Comparison of ENCODE assay signal across 12 cellular contexts in genomic region chr22:30221121-30221992, GRCh38. TPM values are rescaled to one million over a fixed set of nuclear protein-coding genes. Genes with fewer than 3 reads are reported as not detected.
DNase-seq lines count a peak whose midpoint lies in the region; ATAC-seq and TF ChIP-seq lines count a peak whose summit lies in the region.
"Had no signal": no experiment of that assay in that cellular context is flagged by ENCODE, and none has a peak within 500 bp of the region (broad histone marks: within the 10 kb centered on the region; RNA-seq: fewer than 3 reads in every experiment).

No MANE protein-coding gene starts in this region.

- no peaks in the 10 kb centered on the region for H3K36me3 ChIP-seq in KMS-11 (ENCODE audit: insufficient read depth)
- H3K36me3 ChIP-seq: SJSA1 had no signal

- peaks cover 26% of the 10 kb centered on the region for H3K4me1 ChIP-seq in KMS-11 (ENCODE audit: low read depth, poor library complexity, severe bottlenecking)

- peaks cover 21% of the 10 kb centered on the region; the same call in 1 of the 2 replicates for H3K27me3 ChIP-seq in KMS-11 (ENCODE audit: insufficient read depth, low read depth)
- H3K27me3 ChIP-seq: SJSA1 had no signal

- TF ChIP-seq POLR2A in lower leg skin (IDR thresholded peaks at IDR 0.05), result no peak

- CTCF ChIA-PET in activated CD8-positive, alpha-beta memory T cell treated with anti-CD3 and anti-CD28 coated beads, Interleukin-2, amount 10 ng/mL, durations not matched to agents 7 days and 5 days (lab: Charles Lee), result interaction anchor here (0.7 to 2.3 kb wide), 10 partner anchors 13 to 117 kb away, joined by 3 to 7 read pairs (median 4); no protein-coding TSS in a partner anchor

- intact Hi-C loops in lower leg skin (cut with DNase I; ENCODE audit: low total_unique reads), result no loop called here

- H3K36me3 Mint-ChIP-seq in activated CD8-positive, alpha-beta memory T cell treated with anti-CD3 and anti-CD28 coated beads, Interleukin-2, amount 10 ng/mL, durations not matched to agents 7 days and 5 days, result no peaks in the 10 kb centered on the region
- no peaks in the 10 kb centered on the region for H3K36me3 Mint-ChIP-seq in immature natural killer cell

- H2AFZ ChIP-seq in KMS-11 (ENCODE audit: low read depth), result no peak overlapping the region

- WGBS in lower leg skin, 2 donors, result 75% methylated on average over 24 to 26 of the region's 26 CpGs

- peak overlapping the region; percentile 97 for H3K27ac Mint-ChIP-seq in activated CD8-positive, alpha-beta memory T cell treated with anti-CD3 and anti-CD28 coated beads, Interleukin-2, amount 10 ng/mL, durations not matched to agents 7 days and 5 days
- peak overlapping the region; percentile 86 to 94 (median 89) for H3K27ac Mint-ChIP-seq in immature natural killer cell

- peak; percentile 91 for DNase-seq in activated CD8-positive, alpha-beta memory T cell treated with anti-CD3 and anti-CD28 coated beads, Interleukin-2, amount 10 ng/mL, durations not matched to agents 7 days and 5 days
- peak; percentile 76 to 84 (median 78) for DNase-seq in immature natural killer cell
- DNase-seq in stimulated activated naive CD4-positive, alpha-beta T cell (lab: John Stamatoyannopoulos, UW), result peak; percentile 20 to 62 (median 40)
- DNase-seq in superior temporal gyrus (ENCODE audit: extremely low spot score), result no peak
- DNase-seq in lower leg skin (ENCODE audit: low spot score in 2 of 2), result no peak
- DNase-seq in COLO829 (ENCODE audit: low spot score), result no peak
- DNase-seq in NCI-H524 treated with DMSO at 0.1 percent for 48 hours (lab: John Stamatoyannopoulos, UW), result no peak

- no peak for TF ChIP-seq CTCF in KMS-11 (conservative IDR thresholded peaks at IDR 0.05; ENCODE audit: low read depth, low read length)
- no peak for TF ChIP-seq CTCF in lower leg skin (IDR thresholded peaks at IDR 0.05)

- no peaks in the 10 kb centered on the region for H3K27me3 Mint-ChIP-seq in activated CD8-positive, alpha-beta memory T cell treated with anti-CD3 and anti-CD28 coated beads, Interleukin-2, amount 10 ng/mL, durations not matched to agents 7 days and 5 days
- peaks cover 3 to 14% (median 5%) of the 10 kb centered on the region in 3 donors for H3K27me3 Mint-ChIP-seq in immature natural killer cell (ENCODE audit: low read depth in 3 of 3)

- peaks cover 87% of the 10 kb centered on the region for H3K4me1 Mint-ChIP-seq in activated CD8-positive, alpha-beta memory T cell treated with anti-CD3 and anti-CD28 coated beads, Interleukin-2, amount 10 ng/mL, durations not matched to agents 7 days and 5 days
- peaks cover 77 to 79% of the 10 kb centered on the region in 2 donors for H3K4me1 Mint-ChIP-seq in immature natural killer cell

- H3K9me3 Mint-ChIP-seq in activated CD8-positive, alpha-beta memory T cell treated with anti-CD3 and anti-CD28 coated beads, Interleukin-2, amount 10 ng/mL, durations not matched to agents 7 days and 5 days (ENCODE audit: low read depth), result peaks cover 3% of the 10 kb centered on the region
- H3K9me3 Mint-ChIP-seq in immature natural killer cell, result no peaks in the 10 kb centered on the region

- no peaks in the 10 kb centered on the region for H3K79me2 ChIP-seq in KMS-11 (ENCODE audit: insufficient read depth, low read depth)

- no peak overlapping the region for H3K9ac ChIP-seq in KMS-11

- H3K27ac ChIP-seq in KMS-11, result no peak overlapping the region
- H3K27ac ChIP-seq: SJSA1 had no signal

- peak; percentile 77 for ATAC-seq in activated CD8-positive, alpha-beta memory T cell treated with anti-CD3 and anti-CD28 coated beads, Interleukin-2, amount 10 ng/mL, durations not matched to agents 7 days and 5 days

- H3K4me2 ChIP-seq in KMS-11, result peak overlapping the region; percentile 50; the same call in 1 of the 2 replicates

- H3K4me3 Mint-ChIP-seq in activated CD8-positive, alpha-beta memory T cell treated with anti-CD3 and anti-CD28 coated beads, Interleukin-2, amount 10 ng/mL, durations not matched to agents 7 days and 5 days, result peak overlapping the region; percentile 57
- H3K4me3 Mint-ChIP-seq in immature natural killer cell, result peak overlapping the region; percentile 51 to 76 (median 74)

- no peaks in the 10 kb centered on the region for H4K20me1 ChIP-seq in KMS-11 (ENCODE audit: insufficient read depth)

- H3K4me3 ChIP-seq in KMS-11 (IDR thresholded peaks at IDR 0.05; ENCODE audit: insufficient read depth, low read depth, low read length) (no peak overlapping the region), lower leg skin (ENCODE audit: low read depth, poor library complexity, severe bottlenecking) (no peak overlapping the region)
- H3K4me3 ChIP-seq: SJSA1 had no signal

RNA-seq across cellular contexts. Expression of gene LIF, which starts 25.2 kb away (rescaled TPM):
- total RNA-seq in activated CD8-positive, alpha-beta memory T cell treated with anti-CD3 and anti-CD28 coated beads, Interleukin-2, amount 10 ng/mL, durations not matched to agents 7 days and 5 days, result 100 to 1,000 TPM; 107 to 304 TPM
- 1 to 10 TPM in 1 of 3 donors, under 1 TPM in 1, not detected in 1; 0.29 to 1.0 TPM for polyA plus RNA-seq in immature natural killer cell
- 10 to 100 TPM in 1 of 4 donors, 1 to 10 TPM in 3; 5.2 to 11.8 (median 7.0) TPM for total RNA-seq in lower leg skin

RNA-seq across cellular contexts. Expression of gene OSM, which starts 45.3 kb away (rescaled TPM):
- total RNA-seq in activated CD8-positive, alpha-beta memory T cell treated with anti-CD3 and anti-CD28 coated beads, Interleukin-2, amount 10 ng/mL, durations not matched to agents 7 days and 5 days, result 100 to 1,000 TPM; 122 to 141 TPM
- 10 to 100 TPM in 2 of 3 donors, 1 to 10 TPM in 1; 7.5 to 22.3 (median 16.6) TPM for polyA plus RNA-seq in immature natural killer cell
- total RNA-seq in lower leg skin, result under 1 TPM in 3 of 4 donors, not detected in 1; 0.27 to 0.34 (median 0.29) TPM
- total RNA-seq: chondrocyte, LHCN-M2, renal cortical epithelial cell, SJSA1 had no signal

Comparison
In these comparisons a context has a peak if more than half of its experiments do, and no peak if none do; other contexts are left out.
1. DNase-seq: peak in activated CD8-positive, alpha-beta memory T cell treated with anti-CD3 and anti-CD28 coated beads, Interleukin-2, amount 10 ng/mL, durations not matched to agents 7 days and 5 days (single experiment), immature natural killer cell (3 of 3) and stimulated activated naive CD4-positive, alpha-beta T cell (6 of 6); none in superior temporal gyrus (single experiment), lower leg skin (0 of 2), COLO829 (single experiment) and NCI-H524 treated with DMSO at 0.1 percent for 48 hours (single experiment).
2. RNA of gene LIF, which starts 25.2 kb away (total RNA-seq): 107 to 304 TPM in activated CD8-positive, alpha-beta memory T cell treated with anti-CD3 and anti-CD28 coated beads, Interleukin-2, amount 10 ng/mL, durations not matched to agents 7 days and 5 days; 5.2 to 11.8 TPM in lower leg skin; every median in the first group is over 4 times any median in the second.
3. RNA of gene OSM, which starts 45.3 kb away (total RNA-seq): 122 to 141 TPM in activated CD8-positive, alpha-beta memory T cell treated with anti-CD3 and anti-CD28 coated beads, Interleukin-2, amount 10 ng/mL, durations not matched to agents 7 days and 5 days; 0.27 to 0.34 TPM in lower leg skin; every median in the first group is over 10 times any median in the second.